In the genomic region with DNA sequence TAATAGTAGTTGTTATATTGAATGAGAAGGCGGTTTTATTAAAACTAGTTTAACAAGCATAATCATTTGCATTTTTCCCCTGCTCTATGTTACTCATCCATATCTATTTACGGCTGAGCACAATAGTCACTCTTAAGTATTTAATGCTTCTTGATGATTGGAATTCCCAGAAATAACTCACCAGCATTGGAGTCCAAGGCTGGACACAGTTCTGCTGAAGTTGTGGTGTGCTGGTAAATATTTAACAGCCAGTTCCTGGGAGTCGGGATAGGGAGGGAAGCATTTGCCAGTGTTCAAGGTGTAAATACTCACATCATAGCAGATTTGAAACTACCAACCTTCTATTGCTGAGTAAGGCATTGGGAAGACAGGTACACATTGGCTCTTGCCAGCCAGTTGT, we compare ENCODE assay signal across 19 cellular contexts.
DNase-seq lines count a peak whose midpoint lies in the region; ATAC-seq and TF ChIP-seq lines count a peak whose summit lies in the region.
"Had no signal": no experiment of that assay in that cellular context is flagged by ENCODE, and none has a peak within 500 bp of the region (broad histone marks: within the 10 kb centered on the region; RNA-seq: fewer than 3 reads in every experiment).

No MANE protein-coding gene starts in this region.

- CTCF ChIA-PET in PC-9 (lab: Charles Lee): interaction anchor here (1.1 kb wide), 1 partner anchor 70 kb away, joined by 4 read pairs; no protein-coding TSS in a partner anchor

- no peaks in the 10 kb centered on the region for H3K9me3 ChIP-seq in PC-9 (ENCODE audit: insufficient read depth, low read depth)
- H3K9me3 ChIP-seq in mucosa of descending colon: no peaks in the 10 kb centered on the region
- H3K9me3 ChIP-seq: gastroesophageal sphincter had no signal

- peak overlapping the region; percentile 64 for H3K4me2 ChIP-seq in PC-9

- H2AFZ ChIP-seq in PC-9: peak overlapping the region; percentile 19; the same call in 1 of the 2 replicates

- peak overlapping the region; percentile 25; the same call in 1 of the 2 replicates for H3K4me3 ChIP-seq in PC-9
- no peak overlapping the region for H3K4me3 ChIP-seq in mucosa of descending colon
- H3K4me3 ChIP-seq: gastroesophageal sphincter, K562 had no signal

- TF ChIP-seq CTCF in PC-9 (conservative IDR thresholded peaks at IDR 0.05): no peak
- TF ChIP-seq CTCF in mucosa of descending colon (IDR thresholded peaks at IDR 0.05): no peak

- peaks cover 25% of the 10 kb centered on the region for H3F3A ChIP-seq in PC-9 (ENCODE audit: insufficient read depth, low read depth)

- no peaks in the 10 kb centered on the region for H3K9me2 ChIP-seq in PC-9 (ENCODE audit: insufficient read depth)

- H3K79me2 ChIP-seq in PC-9 (ENCODE audit: low read depth): no peaks in the 10 kb centered on the region

- ATAC-seq in mucosa of descending colon: peak; percentile 80
- ATAC-seq: gastroesophageal sphincter; K562; stimulated activated memory B cell treated with anti-CD40 and anti-IgM and Interleukin-4, amounts not matched to agents 10 μg/mL and 1 μg/mL and 100 μg/mL, for 72 hours had no signal

- no TSS peak for BruUV-seq in PC-9 (replicated peaks; lab: Mats Ljungman, UMichigan)

- POLR2A ChIA-PET in PC-9 (lab: Charles Lee; ENCODE audit: unreplicated experiment): interaction anchor here (0.6 kb wide), 1 partner anchor 24 kb away, joined by 4 read pairs; no protein-coding TSS in a partner anchor

- peak overlapping the region; percentile 86 for H3K27ac ChIP-seq in PC-9
- peak overlapping the region; percentile 71 for H3K27ac ChIP-seq in epithelial cell of prostate
- H3K27ac ChIP-seq: C4-2B, gastroesophageal sphincter had no signal

- H3K36me3 ChIP-seq in PC-9 (ENCODE audit: low read depth) (no peaks in the 10 kb centered on the region), mucosa of descending colon (ENCODE audit: low read depth) (no peaks in the 10 kb centered on the region)
- H3K36me3 ChIP-seq: gastroesophageal sphincter had no signal

- H3K4me1 ChIP-seq in PC-9 (replicated peaks; ENCODE audit: insufficient read depth) (peaks cover 30% of the 10 kb centered on the region), mucosa of descending colon (ENCODE audit: low read depth) (peaks cover 14% of the 10 kb centered on the region)

- H3K27me3 ChIP-seq in PC-9 (ENCODE audit: insufficient read depth, low read depth): no peaks in the 10 kb centered on the region

- intact Hi-C loops in PC-9 (cut with micrococcal nuclease; ENCODE audit: unreplicated experiment): loop anchor here (5.0 to 10.0 kb wide), 3 partner anchors 62 to 1420 kb away; partner anchors contain the start of genes ATF2 and NFE2L2
- intact Hi-C loops in mucosa of descending colon (cut with DNase I, micrococcal nuclease): no loop called here

- DNase-seq in Daoy (ENCODE audit: low read depth) (peak; percentile 34), PC-9 (no peak), epithelial cell of prostate (ENCODE audit: low read depth, low spot score) (no peak), mucosa of descending colon (peak in 1 of 3 donors; percentile 11), cerebellar nuclear complex (lab: John Stamatoyannopoulos, UW) (no peak), DMS153 (lab: John Stamatoyannopoulos, UW) (no peak)
- no peak for DNase-seq in stimulated activated CD4-positive, alpha-beta T cell treated with anti-CD3 and anti-CD28 coated beads, Interleukin-12 subunit alpha, Interleukin-12 subunit beta, amount 100 ng/mL, for 4 hours
- no peak for DNase-seq in activated effector memory CD4-positive, alpha-beta T cell treated with anti-CD3 and anti-CD28 coated beads, Interleukin-2, amount 50 U/mL, for 16 hours
- DNase-seq: activated CD4-positive, alpha-beta T cell treated with anti-CD3 and anti-CD28 coated beads, Interleukin-2, amount 10 ng/mL, durations not matched to agents 24 days and 14 days; activated naive CD8-positive, alpha-beta T cell treated with anti-CD3 and anti-CD28 coated beads, Interleukin-2, amount 50 U/mL, for 24 hours; activated T-cell treated with anti-CD3 and anti-CD28 coated beads, Interleukin-2, amount 50 U/mL, for 1 hour; GDM1; immature natural killer cell; NCI-H524 treated with DMSO at 0.1 percent for 48 hours; stimulated activated CD4-positive, alpha-beta T cell treated with anti-CD3 and anti-CD28 coated beads, Interleukin-4, amount 100 ng/mL, for 24 hours had no signal

- no peaks in the 10 kb centered on the region for H4K20me1 ChIP-seq in PC-9 (ENCODE audit: insufficient read depth)
